ENCODE assay signal across 9 cellular contexts in genomic region chr19:7970716-7971448, GRCh38. TPM values are rescaled to one million over a fixed set of nuclear protein-coding genes. Genes with fewer than 3 reads are reported as not detected.
A peak's percentile ranks its signal among the peaks of the same experiment; 100 is the strongest.
DNase-seq lines count a peak whose midpoint lies in the region; ATAC-seq and TF ChIP-seq lines count a peak whose summit lies in the region.
"Had no signal": no experiment of that assay in that cellular context is flagged by ENCODE, and none has a peak within 500 bp of the region (broad histone marks: within the 10 kb centered on the region; RNA-seq: fewer than 3 reads in every experiment).

No MANE protein-coding gene starts in this region.

- no peak overlapping the region for H3K27ac ChIP-seq in body of pancreas
- no peak overlapping the region for H3K27ac ChIP-seq in left lung
- no peak overlapping the region for H3K27ac ChIP-seq in tibial artery

- DNase-seq in natural killer cell (no peak), NCI-H1694 treated with DMSO at 0.1 percent for 48 hours (lab: John Stamatoyannopoulos, UW) (peak; percentile 21), body of pancreas (peak in 2 of 4 donors; percentile 29 to 40), left lung (peak in 1 of 2 donors; percentile 46), tibial artery (no peak), NOMO-1 (lab: John Stamatoyannopoulos, UW; ENCODE audit: unreplicated experiment in 2 of 2) (no peak)
- no peak for DNase-seq in natural killer cell treated with Interleukin-12 subunit alpha and Interleukin-12 subunit beta and Interleukin-15 and Interleukin-18, amount 100 ng/mL, for 72 hours (ENCODE audit: low spot score)

- H3K9me3 Mint-ChIP-seq in natural killer cell, result no peaks in the 10 kb centered on the region
- no peaks in the 10 kb centered on the region for H3K9me3 Mint-ChIP-seq in natural killer cell treated with Interleukin-12 subunit alpha and Interleukin-12 subunit beta and Interleukin-15 and Interleukin-18, amount 100 ng/mL, for 72 hours
- H3K9me3 Mint-ChIP-seq: central memory CD8-positive, alpha-beta T cell had no signal

- peaks cover 0 to 9% of the 10 kb centered on the region in 2 donors for H3K4me1 Mint-ChIP-seq in natural killer cell
- peaks cover 0 to 9% of the 10 kb centered on the region in 2 donors for H3K4me1 Mint-ChIP-seq in natural killer cell treated with Interleukin-12 subunit alpha and Interleukin-12 subunit beta and Interleukin-15 and Interleukin-18, amount 100 ng/mL, for 72 hours (ENCODE audit: low read depth in 2 of 2)
- H3K4me1 Mint-ChIP-seq: central memory CD8-positive, alpha-beta T cell had no signal

- no peak overlapping the region for H3K4me3 ChIP-seq in body of pancreas
- H3K4me3 ChIP-seq in left lung, result no peak overlapping the region
- H3K4me3 ChIP-seq in tibial artery, result no peak overlapping the region

- intact Hi-C loops in natural killer cell (cut with micrococcal nuclease), result no loop called here
- intact Hi-C loops in body of pancreas (cut with DNase I), result no loop called here
- intact Hi-C loops in left lung (cut with DNase I), result no loop called here
- intact Hi-C loops in tibial artery (cut with DNase I; ENCODE audit: low total_unique reads), result no loop called here

- 69 to 77% methylated on average over 10 to 12 of the region's 12 CpGs for WGBS in body of pancreas, 2 donors

- H3K4me3 Mint-ChIP-seq in natural killer cell, result no peak overlapping the region
- H3K4me3 Mint-ChIP-seq in natural killer cell treated with Interleukin-12 subunit alpha and Interleukin-12 subunit beta and Interleukin-15 and Interleukin-18, amount 100 ng/mL, for 72 hours, result no peak overlapping the region
- H3K4me3 Mint-ChIP-seq: central memory CD8-positive, alpha-beta T cell had no signal

- ATAC-seq in natural killer cell (peak in 1 of 3 donors; percentile 50), body of pancreas (peak; percentile 39), left lung (peak; percentile 71)
- ATAC-seq in natural killer cell treated with Interleukin-12 subunit alpha and Interleukin-12 subunit beta and Interleukin-15 and Interleukin-18, amount 100 ng/mL, for 72 hours, result no peak
- no peak for ATAC-seq in activated CD4-positive, CD25-positive, alpha-beta regulatory T cell treated with anti-CD3 and anti-CD28 coated beads, Interleukin-2, amount 50 U/mL, for 24 hours

- no peaks in the 10 kb centered on the region for H3K9me3 ChIP-seq in body of pancreas
- no peaks in the 10 kb centered on the region for H3K9me3 ChIP-seq in left lung
- H3K9me3 ChIP-seq in tibial artery, result no peaks in the 10 kb centered on the region

- no peaks in the 10 kb centered on the region for H3K27me3 Mint-ChIP-seq in natural killer cell (ENCODE audit: low read depth in 2 of 2)
- no peaks in the 10 kb centered on the region for H3K27me3 Mint-ChIP-seq in natural killer cell treated with Interleukin-12 subunit alpha and Interleukin-12 subunit beta and Interleukin-15 and Interleukin-18, amount 100 ng/mL, for 72 hours
- H3K27me3 Mint-ChIP-seq: central memory CD8-positive, alpha-beta T cell had no signal

- no peaks in the 10 kb centered on the region for H3K27me3 ChIP-seq in body of pancreas
- H3K27me3 ChIP-seq in left lung, result no peaks in the 10 kb centered on the region
- no peaks in the 10 kb centered on the region for H3K27me3 ChIP-seq in tibial artery

- H3K4me1 ChIP-seq in body of pancreas, result no peaks in the 10 kb centered on the region
- H3K4me1 ChIP-seq in left lung, result no peaks in the 10 kb centered on the region
- H3K4me1 ChIP-seq in tibial artery, result peaks cover 0 to 4% (median 0%) of the 10 kb centered on the region in 4 donors

- H3K27ac Mint-ChIP-seq in natural killer cell, result no peak overlapping the region
- no peak overlapping the region for H3K27ac Mint-ChIP-seq in natural killer cell treated with Interleukin-12 subunit alpha and Interleukin-12 subunit beta and Interleukin-15 and Interleukin-18, amount 100 ng/mL, for 72 hours

- H3K36me3 Mint-ChIP-seq in natural killer cell, result no peaks in the 10 kb centered on the region
- H3K36me3 Mint-ChIP-seq in natural killer cell treated with Interleukin-12 subunit alpha and Interleukin-12 subunit beta and Interleukin-15 and Interleukin-18, amount 100 ng/mL, for 72 hours, result peaks cover 8% of the 10 kb centered on the region

- TF ChIP-seq CTCF in natural killer cell (IDR thresholded peaks at IDR 0.05) (peak; percentile 45), body of pancreas (IDR thresholded peaks at IDR 0.05) (peak; percentile 21 to 60 (median 51)), left lung (IDR thresholded peaks at IDR 0.05) (peak; percentile 47 to 67), tibial artery (IDR thresholded peaks at IDR 0.05) (peak; percentile 23 to 45)

- H3K36me3 ChIP-seq in body of pancreas (replicated peaks in 1 of 2; ENCODE audit: insufficient read depth in 1 of 2, low read depth in 2 of 2) (peaks cover 7 to 22% of the 10 kb centered on the region in 2 donors), left lung (peaks cover 0 to 93% of the 10 kb centered on the region in 2 donors), tibial artery (peaks cover 52 to 94% (median 81%) of the 10 kb centered on the region in 3 donors)

- TF ChIP-seq POLR2A in body of pancreas (IDR thresholded peaks at IDR 0.05), result no peak

RNA-seq across cellular contexts. Expression of gene TIMM44, which starts 27.4 kb away (rescaled TPM):
- total RNA-seq in natural killer cell (100 to 1,000 TPM in 1 of 3 donors, 10 to 100 TPM in 2; 83.3 to 116 (median 89.4) TPM), body of pancreas (10 to 100 TPM; 20.5 to 73.8 TPM), left lung (10 to 100 TPM; 42.2 to 52.1 TPM)
- 100 to 1,000 TPM in 1 of 2 donors, 10 to 100 TPM in 1; 76.0 to 126 TPM for total RNA-seq in natural killer cell treated with Interleukin-12 subunit alpha and Interleukin-12 subunit beta and Interleukin-15 and Interleukin-18, amount 100 ng/mL, for 72 hours

RNA-seq across cellular contexts. Expression of gene ELAVL1, which starts 34.6 kb away (rescaled TPM):
- total RNA-seq in natural killer cell (10 to 100 TPM; 36.9 to 43.9 (median 43.8) TPM), body of pancreas (10 to 100 TPM in 1 of 2 donors, 1 to 10 TPM in 1; 9.3 to 15.8 TPM), left lung (10 to 100 TPM; 67.8 to 73.2 TPM)
- total RNA-seq in natural killer cell treated with Interleukin-12 subunit alpha and Interleukin-12 subunit beta and Interleukin-15 and Interleukin-18, amount 100 ng/mL, for 72 hours, result 100 to 1,000 TPM; 124 to 137 TPM

RNA-seq across cellular contexts. Expression of gene CTXN1, which starts 44.9 kb away (rescaled TPM):
- under 1 TPM in 1 of 3 donors, not detected in 2; 0.39 TPM for total RNA-seq in natural killer cell
- under 1 TPM in 1 of 2 donors, not detected in 1; 0.33 TPM for total RNA-seq in natural killer cell treated with Interleukin-12 subunit alpha and Interleukin-12 subunit beta and Interleukin-15 and Interleukin-18, amount 100 ng/mL, for 72 hours
- 10 to 100 TPM in 1 of 2 donors, 1 to 10 TPM in 1; 5.7 to 10.2 TPM for total RNA-seq in body of pancreas
- total RNA-seq in left lung, result 1 to 10 TPM; 6.5 to 8.5 TPM

RNA-seq across cellular contexts. Expression of gene SNAPC2, which starts 50.7 kb away (rescaled TPM):
- total RNA-seq in natural killer cell (10 to 100 TPM; 22.1 to 32.4 (median 27.1) TPM), body of pancreas (1 to 10 TPM; 6.3 to 9.1 TPM), left lung (10 to 100 TPM; 15.2 to 20.5 TPM)
- total RNA-seq in natural killer cell treated with Interleukin-12 subunit alpha and Interleukin-12 subunit beta and Interleukin-15 and Interleukin-18, amount 100 ng/mL, for 72 hours, result 10 to 100 TPM; 25.4 to 48.6 TPM

RNA-seq across cellular contexts. Expression of gene TGFBR3L, which starts 56.3 kb away (rescaled TPM):
- total RNA-seq in natural killer cell (1 to 10 TPM; 3.5 to 4.6 (median 4.4) TPM), body of pancreas (1 to 10 TPM in 1 of 2 donors, not detected in 1; 9.9 TPM), left lung (under 1 TPM; 0.29 to 0.55 TPM)
- total RNA-seq in natural killer cell treated with Interleukin-12 subunit alpha and Interleukin-12 subunit beta and Interleukin-15 and Interleukin-18, amount 100 ng/mL, for 72 hours, result 1 to 10 TPM; 4.7 to 5.6 TPM

Comparison
In these comparisons a context has a peak if more than half of its experiments do, and no peak if none do; other contexts are left out.
1. ATAC-seq: peak in body of pancreas (single experiment) and left lung (single experiment); none in natural killer cell treated with Interleukin-12 subunit alpha and Interleukin-12 subunit beta and Interleukin-15 and Interleukin-18, amount 100 ng/mL, for 72 hours (0 of 2) and activated CD4-positive, CD25-positive, alpha-beta regulatory T cell treated with anti-CD3 and anti-CD28 coated beads, Interleukin-2, amount 50 U/mL, for 24 hours (0 of 2).
2. RNA of gene CTXN1, which starts 44.9 kb away (total RNA-seq): 5.7 to 10.2 TPM in body of pancreas and 6.5 to 8.5 TPM in left lung; 0.33 TPM in natural killer cell treated with Interleukin-12 subunit alpha and Interleukin-12 subunit beta and Interleukin-15 and Interleukin-18, amount 100 ng/mL, for 72 hours and 0.39 TPM in natural killer cell; every median in the first group is over 4 times any median in the second.
3. Peak in every context shown above with its lines, with median percentiles within 50 percentile points of each other: CTCF ChIP-seq.